ENCODE assay signal across 9 cellular contexts in the genomic region with DNA sequence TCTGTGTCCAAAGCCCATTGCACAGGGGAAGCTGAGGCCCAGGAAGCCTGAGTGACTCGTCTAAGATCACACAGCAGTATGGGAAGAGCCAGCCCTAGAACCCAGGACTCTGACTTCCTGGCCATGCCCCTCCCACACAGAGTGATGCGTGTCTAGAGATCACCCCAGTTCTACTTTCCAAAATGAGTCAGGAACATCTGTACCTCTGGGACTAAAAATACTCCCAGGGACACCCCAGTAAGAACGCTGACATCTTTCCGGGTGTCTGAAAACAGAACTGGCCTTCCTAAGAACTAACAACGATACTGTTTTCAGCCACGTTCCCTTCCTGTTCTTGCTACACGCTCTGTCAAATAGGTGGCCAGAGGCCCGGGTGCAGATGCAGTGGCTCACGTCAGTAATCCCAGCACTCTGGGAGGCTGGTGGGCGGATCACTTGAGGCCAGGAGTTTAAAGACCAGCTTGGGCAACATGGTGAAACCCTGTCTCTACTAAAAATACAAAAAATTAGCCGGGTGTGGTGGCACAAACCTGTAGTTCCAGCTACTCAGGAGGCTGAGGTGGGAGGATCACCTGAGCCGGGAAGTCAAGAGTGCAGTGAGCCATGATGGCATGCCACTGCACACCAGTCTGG. TPM values are rescaled to one million over a fixed set of nuclear protein-coding genes. Genes with fewer than 3 reads are reported as not detected.
DNase-seq lines count a peak whose midpoint lies in the region; ATAC-seq and TF ChIP-seq lines count a peak whose summit lies in the region.
"Had no signal": no experiment of that assay in that cellular context is flagged by ENCODE, and none has a peak within 500 bp of the region (broad histone marks: within the 10 kb centered on the region; RNA-seq: fewer than 3 reads in every experiment).

No MANE protein-coding gene starts in this region.

- H3K4me1 ChIP-seq in DOHH2 (ENCODE audit: control insufficient read depth, low read length): peaks cover 62% of the 10 kb centered on the region

- peak overlapping the region; percentile 43 for H3K4me3 ChIP-seq in DOHH2 (ENCODE audit: low read length)

- no peaks in the 10 kb centered on the region for H3K27me3 Mint-ChIP-seq in chondrocyte (ENCODE audit: low read depth)
- H3K27me3 Mint-ChIP-seq in stimulated activated naive CD8-positive, alpha-beta T cell treated with anti-CD3 and anti-CD28 coated beads, Interleukin-15, Interleukin-2, amounts not matched to agents 100 ng/mL and 50 ng/mL, for 24 hours: no peaks in the 10 kb centered on the region

- H3K36me3 ChIP-seq in DOHH2 (ENCODE audit: control insufficient read depth, low read length): no peaks in the 10 kb centered on the region
- H3K36me3 ChIP-seq: neutrophil had no signal

- H3F3A ChIP-seq in DOHH2 (ENCODE audit: control insufficient read depth, insufficient read depth): peaks cover 7% of the 10 kb centered on the region

- H3K36me3 Mint-ChIP-seq in chondrocyte (ENCODE audit: low read depth): no peaks in the 10 kb centered on the region
- no peaks in the 10 kb centered on the region for H3K36me3 Mint-ChIP-seq in stimulated activated naive CD8-positive, alpha-beta T cell treated with anti-CD3 and anti-CD28 coated beads, Interleukin-15, Interleukin-2, amounts not matched to agents 100 ng/mL and 50 ng/mL, for 24 hours (ENCODE audit: low read depth)

- peaks cover 10% of the 10 kb centered on the region for H3K9me3 Mint-ChIP-seq in chondrocyte (ENCODE audit: low read depth)
- no peaks in the 10 kb centered on the region for H3K9me3 Mint-ChIP-seq in stimulated activated naive CD8-positive, alpha-beta T cell treated with anti-CD3 and anti-CD28 coated beads, Interleukin-15, Interleukin-2, amounts not matched to agents 100 ng/mL and 50 ng/mL, for 24 hours

- DNase-seq in chondrocyte (ENCODE audit: low spot score): no peak
- DNase-seq in retina: no peak
- no peak for DNase-seq in GF-D8 (lab: John Stamatoyannopoulos, UW)
- no peak for DNase-seq in NCI-H187 treated with DMSO at 0.1 percent for 48 hours (lab: John Stamatoyannopoulos, UW)

- H3K9me2 ChIP-seq in DOHH2 (replicated peaks; ENCODE audit: control insufficient read depth, low read length): no peaks in the 10 kb centered on the region

- no peaks in the 10 kb centered on the region for H3K79me2 ChIP-seq in DOHH2 (ENCODE audit: control insufficient read depth, low read length)

- peaks cover 3% of the 10 kb centered on the region for H3K4me1 Mint-ChIP-seq in chondrocyte (ENCODE audit: low read depth)
- peaks cover 13% of the 10 kb centered on the region for H3K4me1 Mint-ChIP-seq in stimulated activated naive CD8-positive, alpha-beta T cell treated with anti-CD3 and anti-CD28 coated beads, Interleukin-15, Interleukin-2, amounts not matched to agents 100 ng/mL and 50 ng/mL, for 24 hours (ENCODE audit: low read depth)

- peak; percentile 74 for ATAC-seq in GM19463 (IDR thresholded peaks at IDR 0.05; ENCODE audit: unreplicated experiment)
- peak; percentile 69 for ATAC-seq in HG03460 (IDR thresholded peaks at IDR 0.05; ENCODE audit: unreplicated experiment)

- H3K4me3 Mint-ChIP-seq in chondrocyte (ENCODE audit: unreplicated experiment): no peak overlapping the region
- no peak overlapping the region for H3K4me3 Mint-ChIP-seq in stimulated activated naive CD8-positive, alpha-beta T cell treated with anti-CD3 and anti-CD28 coated beads, Interleukin-15, Interleukin-2, amounts not matched to agents 100 ng/mL and 50 ng/mL, for 24 hours

- H3K9me3 ChIP-seq in DOHH2 (ENCODE audit: control insufficient read depth, insufficient read depth, low read length): no peaks in the 10 kb centered on the region
- H3K9me3 ChIP-seq: neutrophil had no signal

- H3K4me2 ChIP-seq in DOHH2 (ENCODE audit: low read length): peak overlapping the region; percentile 70

- H3K27me3 ChIP-seq in DOHH2 (ENCODE audit: control insufficient read depth, low read length): no peaks in the 10 kb centered on the region

- H4K20me1 ChIP-seq in DOHH2 (ENCODE audit: control insufficient read depth, insufficient read depth, low read depth, low read length): no peaks in the 10 kb centered on the region

- H3K27ac ChIP-seq in DOHH2 (ENCODE audit: low read depth, low read length): peak overlapping the region; percentile 78
- H3K27ac ChIP-seq: neutrophil had no signal

- TF ChIP-seq CTCF in DOHH2 (IDR thresholded peaks at IDR 0.05; ENCODE audit: low read depth, low read length, poor library complexity, severe bottlenecking) (no peak), chondrocyte (IDR thresholded peaks at IDR 0.05) (no peak)

- H3K27ac Mint-ChIP-seq in chondrocyte (ENCODE audit: unreplicated experiment): peak overlapping the region; percentile 36
- H3K27ac Mint-ChIP-seq in stimulated activated naive CD8-positive, alpha-beta T cell treated with anti-CD3 and anti-CD28 coated beads, Interleukin-15, Interleukin-2, amounts not matched to agents 100 ng/mL and 50 ng/mL, for 24 hours: peak overlapping the region; percentile 37

RNA-seq across cellular contexts. Expression of gene PDGFB, which starts 21.7 kb away (rescaled TPM):
- 10.5 to 16.9 TPM (median 16.5 TPM) in 3 replicates for total RNA-seq in chondrocyte

RNA-seq across cellular contexts. Expression of gene RPL3, which starts 52.9 kb away (rescaled TPM):
- 1,302 to 1,415 TPM (median 1,326 TPM) in 3 replicates for total RNA-seq in chondrocyte
